8 cellular contexts compared by ENCODE assay signal in the genomic region with DNA sequence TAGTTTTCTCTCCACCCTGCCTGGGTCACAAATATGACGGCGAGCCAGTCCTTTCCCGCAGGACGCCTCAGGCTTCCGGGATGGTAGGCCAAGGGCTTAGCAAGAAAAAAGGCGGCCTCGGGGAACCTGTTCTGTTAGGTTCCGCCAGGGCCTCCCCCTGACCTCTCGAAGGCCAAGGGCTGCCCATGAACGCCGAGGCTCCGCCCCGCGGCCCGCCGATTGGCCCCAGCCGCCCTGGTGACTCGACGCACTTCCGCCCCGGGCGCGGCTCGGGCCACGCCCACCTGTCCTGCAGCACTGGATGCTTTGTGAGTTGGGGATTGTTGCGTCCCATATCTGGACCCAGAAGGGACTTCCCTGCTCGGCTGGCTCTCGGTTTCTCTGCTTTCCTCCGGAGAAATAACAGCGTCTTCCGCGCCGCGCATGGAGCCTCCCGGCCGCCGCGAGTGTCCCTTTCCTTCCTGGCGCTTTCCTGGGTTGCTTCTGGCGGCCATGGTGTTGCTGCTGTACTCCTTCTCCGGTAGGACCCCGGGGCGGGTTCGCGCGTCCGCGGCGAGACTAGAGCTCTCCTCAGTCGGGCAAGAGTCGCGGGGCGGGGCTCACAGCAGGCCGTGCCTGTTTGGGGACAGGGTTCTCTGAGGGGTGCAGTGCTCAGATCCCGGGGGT. TPM values are rescaled to one million over a fixed set of nuclear protein-coding genes. Genes with fewer than 3 reads are reported as not detected.
DNase-seq lines count a peak whose midpoint lies in the region; ATAC-seq and TF ChIP-seq lines count a peak whose summit lies in the region.

Gene CD46, plus strand, starts transcription at position 265 of the 666 bp plus-strand sequence. Its CDS starts 159 bp downstream, at position 424.

- H3K4me3 ChIP-seq in BJ (ENCODE audit: low read depth, low read length), result peak within 1 kb of the TSS; percentile 66
- peak within 1 kb of the TSS; percentile 91 for H3K4me3 ChIP-seq in coronary artery

- peak within 1 kb of the TSS; percentile 98 for H3K4me3 Mint-ChIP-seq in activated CD4-positive, alpha-beta T cell treated with anti-CD3 and anti-CD28 coated beads, Interleukin-2, amount 10 ng/mL, durations not matched to agents 24 days and 14 days

- H3K36me3 ChIP-seq in BJ (ENCODE audit: control insufficient read depth, insufficient read depth, low read length), result no peaks in the 10 kb centered on the region

- H3K27ac ChIP-seq in coronary artery, result peak within 1 kb of the TSS; percentile 80 to 87

- H3K36me3 Mint-ChIP-seq in activated CD4-positive, alpha-beta T cell treated with anti-CD3 and anti-CD28 coated beads, Interleukin-2, amount 10 ng/mL, durations not matched to agents 24 days and 14 days (ENCODE audit: low read depth), result peaks cover 14% of the 10 kb centered on the region

- DNase-seq in BJ (ENCODE audit: low read depth), result peak; percentile 67
- DNase-seq in NCI-H526 treated with DMSO at 0.1 percent for 48 hours (lab: John Stamatoyannopoulos, UW), result peak; percentile 88
- DNase-seq in activated CD4-positive, alpha-beta T cell treated with anti-CD3 and anti-CD28 coated beads, Interleukin-2, amount 10 ng/mL, durations not matched to agents 24 days and 14 days, result peak; percentile 99
- peak; percentile 98 for DNase-seq in coronary artery (ENCODE audit: low spot score)
- peak; percentile 99 for DNase-seq in left kidney (ENCODE audit: low read depth, low spot score)
- peak; percentile 94 to 95 for DNase-seq in stimulated activated CD4-positive, alpha-beta T cell treated with anti-CD3 and anti-CD28 coated beads, Interleukin-2, amount 100 ng/mL, for 24 hours

- no peak for TF ChIP-seq CTCF in BJ (IDR thresholded peaks at IDR 0.05; ENCODE audit: insufficient read depth, low read depth, low read length)
- TF ChIP-seq CTCF in coronary artery (IDR thresholded peaks at IDR 0.05), result no peak

- ATAC-seq in GM19324 (IDR thresholded peaks at IDR 0.05; ENCODE audit: low FRiP score, unreplicated experiment) (peak; percentile 98), HG03469 (IDR thresholded peaks at IDR 0.05; ENCODE audit: unreplicated experiment) (peak; percentile 83)

- CTCF ChIA-PET in BJ (lab: Yijun Ruan, JAX), result no interaction called here

- intact Hi-C loops in activated CD4-positive, alpha-beta T cell treated with anti-CD3 and anti-CD28 coated beads, Interleukin-2, amount 10 ng/mL, durations not matched to agents 24 days and 14 days (cut with micrococcal nuclease), result loop anchor here (2.0 to 5.0 kb wide), 4 partner anchors 45 to 700 kb away; partner anchors contain the start of genes PFKFB2 and YOD1

- POLR2A ChIA-PET in BJ (lab: Charles Lee), result no interaction called here

- H3K4me1 Mint-ChIP-seq in activated CD4-positive, alpha-beta T cell treated with anti-CD3 and anti-CD28 coated beads, Interleukin-2, amount 10 ng/mL, durations not matched to agents 24 days and 14 days, result peaks cover 59% of the 10 kb centered on the region

- no peaks in the 10 kb centered on the region for H3K27me3 ChIP-seq in BJ (ENCODE audit: control insufficient read depth, insufficient read depth, low read length)

- peaks cover 4% of the 10 kb centered on the region for H3K9me3 Mint-ChIP-seq in activated CD4-positive, alpha-beta T cell treated with anti-CD3 and anti-CD28 coated beads, Interleukin-2, amount 10 ng/mL, durations not matched to agents 24 days and 14 days

- H3K27me3 Mint-ChIP-seq in activated CD4-positive, alpha-beta T cell treated with anti-CD3 and anti-CD28 coated beads, Interleukin-2, amount 10 ng/mL, durations not matched to agents 24 days and 14 days, result no peaks in the 10 kb centered on the region

- H3K27ac Mint-ChIP-seq in activated CD4-positive, alpha-beta T cell treated with anti-CD3 and anti-CD28 coated beads, Interleukin-2, amount 10 ng/mL, durations not matched to agents 24 days and 14 days, result peak within 1 kb of the TSS; percentile 98

RNA-seq across cellular contexts. Expression of gene CD46, which starts in this region (rescaled TPM):
- polyA plus RNA-seq in BJ (2011; rRNA removed), result 61.7 and 118 TPM in 2 replicates
- 19.2 and 19.4 TPM in 2 replicates for polyA minus RNA-seq in BJ (2011; rRNA and poly(A)+ RNA removed)
- total RNA-seq in activated CD4-positive, alpha-beta T cell treated with anti-CD3 and anti-CD28 coated beads, Interleukin-2, amount 10 ng/mL, durations not matched to agents 24 days and 14 days, result 96.3 and 107 TPM in 2 replicates

Comparison
In these comparisons a context has a peak if more than half of its experiments do, and no peak if none do; other contexts are left out.
1. Peak in every context shown above with its lines: DNase-seq, ATAC-seq, H3K4me3 ChIP-seq and H3K27ac ChIP-seq.